8 cellular contexts compared by ENCODE assay signal in genomic region chrX:23008431-23009099, GRCh38. TPM values are rescaled to one million over a fixed set of nuclear protein-coding genes. Genes with fewer than 3 reads are reported as not detected.
DNase-seq lines count a peak whose midpoint lies in the region; ATAC-seq, FAIRE-seq and TF ChIP-seq lines count a peak whose summit lies in the region.

No MANE protein-coding gene starts in this region.

- H3K9ac ChIP-seq in SK-N-SH: no peak overlapping the region

- no peak overlapping the region for H3K27ac ChIP-seq in SK-N-SH (ENCODE audit: low read depth in 2 of 2, low read length in 1 of 2)
- no peak overlapping the region for H3K27ac ChIP-seq in hepatocyte

- peak; percentile 56 for TF ChIP-seq CTCF in SK-N-SH (IDR thresholded peaks at IDR 0.05)
- TF ChIP-seq CTCF in hepatocyte (IDR thresholded peaks at IDR 0.05; ENCODE audit: poor library complexity): peak; percentile 46
- no peak for TF ChIP-seq CTCF in omental fat pad (IDR thresholded peaks at IDR 0.05)

- H3F3A ChIP-seq in SK-N-SH (replicated peaks; ENCODE audit: insufficient read depth): no peaks in the 10 kb centered on the region

- peak; percentile 64 for TF ChIP-seq RAD21 in SK-N-SH (IDR thresholded peaks at IDR 0.05; ENCODE audit: low read length)

- H3K27me3 ChIP-seq in H7 (ENCODE audit: control insufficient read depth, insufficient read depth, low read length): no peaks in the 10 kb centered on the region
- no peaks in the 10 kb centered on the region for H3K27me3 ChIP-seq in SK-N-SH (ENCODE audit: insufficient read depth)
- H3K27me3 ChIP-seq in hepatocyte: no peaks in the 10 kb centered on the region

- no peak overlapping the region for H3K4me2 ChIP-seq in SK-N-SH
- H3K4me2 ChIP-seq in hepatocyte: no peak overlapping the region

- no peaks in the 10 kb centered on the region for H3K36me3 ChIP-seq in H7 (replicated peaks; ENCODE audit: control insufficient read depth, insufficient read depth, low read length)
- no peaks in the 10 kb centered on the region for H3K36me3 ChIP-seq in SK-N-SH (replicated peaks in 1 of 2; ENCODE audit: control insufficient read depth in 1 of 2, insufficient read depth in 2 of 2, low read length in 1 of 2)
- no peaks in the 10 kb centered on the region for H3K36me3 ChIP-seq in hepatocyte (replicated peaks; ENCODE audit: insufficient read depth, low read depth)

- H2AFZ ChIP-seq in SK-N-SH (ENCODE audit: low read depth): no peak overlapping the region
- no peak overlapping the region for H2AFZ ChIP-seq in hepatocyte

- DNase-seq in AG08396 (ENCODE audit: low spot score): peak; percentile 8
- DNase-seq in H7: peak; percentile 31
- peak; percentile 20 for DNase-seq in SK-N-SH
- DNase-seq in hepatocyte (ENCODE audit: low spot score): peak; percentile 29
- DNase-seq in retina: no peak
- no peak for DNase-seq in omental fat pad (ENCODE audit: low spot score)
- no peak for DNase-seq in frontal cortex (ENCODE audit: low spot score in 2 of 2)
- DNase-seq in NCI-H1694 (lab: John Stamatoyannopoulos, UW): no peak

- H3K79me2 ChIP-seq in SK-N-SH (ENCODE audit: insufficient read depth) (no peaks in the 10 kb centered on the region), hepatocyte (no peaks in the 10 kb centered on the region)

- POLR2A ChIA-PET in SK-N-SH (lab: Yijun Ruan, JAX): no interaction called here

- FAIRE-seq in frontal cortex (lab: Jason Lieb, UNC): no peak

- TF ChIP-seq EP300 in SK-N-SH (IDR thresholded peaks at IDR 0.05; ENCODE audit: borderline replicate concordance in 1 of 2, low read depth in 1 of 2, low read length in 1 of 2): no peak

- H3K4me3 ChIP-seq in H7 (ENCODE audit: insufficient read depth, low read depth, low read length): no peak overlapping the region
- H3K4me3 ChIP-seq in SK-N-SH (ENCODE audit: low read depth in 2 of 2, low read length in 1 of 2): no peak overlapping the region
- H3K4me3 ChIP-seq in hepatocyte: no peak overlapping the region

- ATAC-seq in omental fat pad (ENCODE audit: low FRiP score): no peak

- H4K20me1 ChIP-seq in SK-N-SH (ENCODE audit: insufficient read depth) (no peaks in the 10 kb centered on the region), hepatocyte (ENCODE audit: insufficient read depth, poor library complexity, severe bottlenecking) (no peaks in the 10 kb centered on the region)

- WGBS in SK-N-SH (ENCODE audit: low lambda C conversion rate): 12% methylated on average over 1 of the region's 1 CpG
- WGBS in hepatocyte (ENCODE audit: low lambda C conversion rate, missing lambda C conversion rate): 50% methylated on average over 1 of the region's 1 CpG

- H3K9me2 ChIP-seq in SK-N-SH: no peaks in the 10 kb centered on the region
- H3K9me2 ChIP-seq in hepatocyte (replicated peaks; ENCODE audit: insufficient read depth): no peaks in the 10 kb centered on the region

- CTCF ChIA-PET in SK-N-SH (lab: Yijun Ruan, JAX): interaction anchor here (0.7 to 2.7 kb wide), 14 partner anchors 8 to 546 kb away, joined by 3 to 14 read pairs (median 4); no protein-coding TSS in a partner anchor

- H3K4me1 ChIP-seq in SK-N-SH (ENCODE audit: control insufficient read depth in 1 of 2, insufficient read depth in 2 of 2, low read depth in 1 of 2, low read length in 1 of 2) (peaks cover 0 to 6% of the 10 kb centered on the region in 2 experiments; a peak in 2 of 4 replicates), hepatocyte (ENCODE audit: insufficient read depth) (no peaks in the 10 kb centered on the region)

- H3K9me3 ChIP-seq in SK-N-SH (no peaks in the 10 kb centered on the region), hepatocyte (ENCODE audit: low read depth) (peaks cover 3% of the 10 kb centered on the region)

TF ChIP-seq in SK-N-SH, 30 proteins besides CTCF, POLR2A, EP300 and RAD21:
- no peak for TF ChIP-seq FOSL2 (IDR thresholded peaks at IDR 0.05; ENCODE audit: borderline replicate concordance, low read depth)
- TF ChIP-seq PBX3 (IDR thresholded peaks at IDR 0.05): no peak
- no peak for TF ChIP-seq MEF2A (IDR thresholded peaks at IDR 0.05; ENCODE audit: borderline replicate concordance, low read depth)
- TF ChIP-seq GABPA (IDR thresholded peaks at IDR 0.05; ENCODE audit: low read depth): no peak
- peak; percentile 27; the same call in 1 of the 2 replicates for TF ChIP-seq SMC3 (IDR thresholded peaks at IDR 0.05; ENCODE audit: low read depth, low read length)
- TF ChIP-seq TAF1 (IDR thresholded peaks at IDR 0.05; ENCODE audit: borderline replicate concordance, low read depth, low read length): no peak
TF ChIP-seq in SK-N-SH: peak in this region for 1.

RNA-seq across cellular contexts. Expression of gene DDX53, which starts 8.8 kb away (rescaled TPM):
- not detected in 2 replicates for total RNA-seq in H7 (2014; rRNA removed; shearing (Covaris generic))
- polyA plus RNA-seq in SK-N-SH (2012; rRNA removed) (0.18 and 0.23 TPM in 2 replicates), hepatocyte (not detected in 2 replicates)
- polyA plus RNA-seq in SK-N-SH (2012; cell fraction: cytosol; rRNA removed): 0.30 and 0.31 TPM in 2 replicates
- polyA plus RNA-seq in SK-N-SH (2012; cell fraction: nucleus; rRNA removed): 0.06 and 0.13 TPM in 2 replicates
- total RNA-seq in hepatocyte (not detected in 2 replicates), omental fat pad (not detected), frontal cortex (not detected)

Comparison
In these comparisons a context has a peak if more than half of its experiments do, and no peak if none do; other contexts are left out.
1. DNase-seq: peak in AG08396 (single experiment), H7 (single experiment), SK-N-SH (single experiment) and hepatocyte (single experiment); none in retina (single experiment), omental fat pad (single experiment), frontal cortex (0 of 2) and NCI-H1694 (single experiment).
2. CTCF ChIP-seq: peak in SK-N-SH (single experiment) and hepatocyte (single experiment); none in omental fat pad (0 of 3).